8 cellular contexts compared by ENCODE assay signal in the genomic region with DNA sequence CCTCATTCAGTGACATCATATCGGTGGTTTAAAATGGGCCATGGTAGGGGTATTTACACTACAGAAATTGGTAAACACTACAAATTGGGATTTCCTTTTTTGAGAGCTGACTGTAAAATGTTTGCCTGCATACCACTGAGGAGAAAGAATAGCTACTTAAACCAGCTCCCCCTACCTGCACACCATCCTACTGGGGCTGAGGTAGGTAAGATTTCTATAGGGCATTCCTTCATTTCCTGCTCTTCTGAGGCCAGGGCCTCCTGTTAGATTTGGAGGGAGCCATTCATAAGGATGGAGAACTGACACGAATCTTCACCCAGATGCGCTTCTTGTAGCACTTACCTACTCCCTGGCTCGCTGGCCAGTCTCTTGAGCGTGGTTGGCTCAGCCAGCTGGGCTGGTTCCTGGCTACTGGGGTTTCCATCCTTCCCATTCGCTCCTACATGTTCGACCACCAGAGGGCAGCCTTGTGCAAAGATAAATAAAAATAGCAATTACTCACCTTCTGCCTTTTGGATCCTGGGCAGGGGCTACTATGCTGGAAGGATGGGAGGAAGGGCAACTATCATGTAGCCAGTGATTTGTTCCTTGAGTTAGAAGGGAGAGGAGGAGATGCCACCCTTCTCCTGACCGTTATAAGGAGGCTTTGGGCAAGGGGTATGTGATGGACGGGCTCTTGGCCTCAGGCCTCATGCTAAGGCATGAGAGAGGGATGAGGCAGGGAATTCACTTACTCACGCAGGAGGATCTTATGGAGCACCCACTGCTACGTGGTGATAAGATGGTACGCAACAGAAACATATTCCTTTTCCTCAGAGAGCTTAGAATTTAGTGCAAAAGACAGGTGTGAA. TPM values are rescaled to one million over a fixed set of nuclear protein-coding genes. Genes with fewer than 3 reads are reported as not detected.
A peak's percentile ranks its signal among the peaks of the same experiment; 100 is the strongest.
DNase-seq lines count a peak whose midpoint lies in the region; ATAC-seq and TF ChIP-seq lines count a peak whose summit lies in the region.

No MANE protein-coding gene starts in this region.

- DNase-seq in AG04450 (ENCODE audit: low read depth, low spot score) (peak; percentile 61), H7 (peak; percentile 93), NCI-H446 treated with DMSO at 0.1 percent for 48 hours (lab: John Stamatoyannopoulos, UW) (peak; percentile 65), kidney glomerular epithelial cell (lab: John Stamatoyannopoulos, UW) (peak; percentile 85)
- DNase-seq in activated CD4-positive, CD25-positive, alpha-beta regulatory T cell treated with anti-CD3 and anti-CD28 coated beads, Interleukin-2, amount 50 U/mL, for 72 hours, result peak; percentile 78
- DNase-seq in central memory CD8-positive, alpha-beta T cell (ENCODE audit: low spot score in 2 of 2), result peak; percentile 55 to 67
- DNase-seq in stimulated activated CD4-positive, alpha-beta T cell treated with anti-CD3 and anti-CD28 coated beads, Interleukin-1b, Interleukin-23, amount 100 ng/mL, for 48 hours, result peak; percentile 72

- POLR2A ChIA-PET in AG04450 (lab: Yijun Ruan, JAX), result interaction anchor here (0.6 to 0.8 kb wide), 3 partner anchors 11 to 198 kb away, joined by 3 to 6 read pairs (median 3); no protein-coding TSS in a partner anchor

- peak; percentile 81 for TF ChIP-seq CTCF in AG04450 (IDR thresholded peaks at IDR 0.05; ENCODE audit: low read depth, low read length)

- H3K27ac Mint-ChIP-seq in central memory CD8-positive, alpha-beta T cell (ENCODE audit: low read depth), result no peak overlapping the region

- no peaks in the 10 kb centered on the region for H3K9me3 ChIP-seq in AG04450 (ENCODE audit: control insufficient read depth, insufficient read depth, low read length)

- H3K27me3 Mint-ChIP-seq in central memory CD8-positive, alpha-beta T cell, result peaks cover 10% of the 10 kb centered on the region

- no peaks in the 10 kb centered on the region for H3K27me3 ChIP-seq in AG04450 (ENCODE audit: control insufficient read depth, insufficient read depth, low read length)
- H3K27me3 ChIP-seq in H7 (ENCODE audit: control insufficient read depth, insufficient read depth, low read length), result no peaks in the 10 kb centered on the region; the same call in 1 of the 2 replicates

- no peak overlapping the region for H3K27ac ChIP-seq in AG04450 (ENCODE audit: low read depth, low read length)

- peaks cover 2% of the 10 kb centered on the region for H3K36me3 Mint-ChIP-seq in central memory CD8-positive, alpha-beta T cell (ENCODE audit: insufficient read depth)

- H3K36me3 ChIP-seq in H7 (replicated peaks; ENCODE audit: control insufficient read depth, insufficient read depth, low read length), result no peaks in the 10 kb centered on the region

- H3K9me3 Mint-ChIP-seq in central memory CD8-positive, alpha-beta T cell, result no peaks in the 10 kb centered on the region

- no peak overlapping the region for H3K4me3 ChIP-seq in AG04450 (ENCODE audit: low read depth, low read length)
- no peak overlapping the region for H3K4me3 ChIP-seq in H7 (ENCODE audit: insufficient read depth, low read depth, low read length)

- peak; percentile 46 for ATAC-seq in central memory CD8-positive, alpha-beta T cell (replicated peaks; ENCODE audit: extremely low read depth, poor library complexity, severe bottlenecking)
- ATAC-seq in GM18520 (IDR thresholded peaks at IDR 0.05; ENCODE audit: unreplicated experiment), result no peak

- CTCF ChIA-PET in AG04450 (lab: Charles Lee), result interaction anchor here (0.6 to 6.7 kb wide), 31 partner anchors 9 to 354 kb away, joined by 3 to 185 read pairs (median 5); partner anchors contain the start of genes ATP2B4, OPTC and PRELP

- H3K4me3 Mint-ChIP-seq in central memory CD8-positive, alpha-beta T cell, result no peak overlapping the region

- peaks cover 6% of the 10 kb centered on the region for H3K4me1 Mint-ChIP-seq in central memory CD8-positive, alpha-beta T cell

RNA-seq across cellular contexts. Expression of gene OPTC, which starts 10.7 kb away (rescaled TPM):
- not detected in 2 replicates for polyA plus RNA-seq in AG04450 (2011; rRNA removed)
- not detected in 2 replicates for polyA minus RNA-seq in AG04450 (2011; rRNA and poly(A)+ RNA removed)
- total RNA-seq in H7 (2014; rRNA removed; shearing (Covaris generic)), result 0.30 and 0.80 TPM in 2 replicates

RNA-seq across cellular contexts. Expression of gene PRELP, which starts 29.0 kb away (rescaled TPM):
- polyA plus RNA-seq in AG04450 (2011; rRNA removed), result 0.65 and 0.68 TPM in 2 replicates
- 0.35 and 0.37 TPM in 2 replicates for polyA minus RNA-seq in AG04450 (2011; rRNA and poly(A)+ RNA removed)
- total RNA-seq in H7 (2014; rRNA removed; shearing (Covaris generic)), result 0.03 TPM in 1 of 2 replicates, not detected in the other
